23 cellular contexts compared by ENCODE assay signal in genomic region chr18:785242-785641, GRCh38. TPM values are rescaled to one million over a fixed set of nuclear protein-coding genes. Genes with fewer than 3 reads are reported as not detected.
DNase-seq lines count a peak whose midpoint lies in the region; ATAC-seq and TF ChIP-seq lines count a peak whose summit lies in the region.
"Had no signal": no experiment of that assay in that cellular context is flagged by ENCODE, and none has a peak within 500 bp of the region (broad histone marks: within the 10 kb centered on the region; RNA-seq: fewer than 3 reads in every experiment).

No MANE protein-coding gene starts in this region.

- H3K27me3 Mint-ChIP-seq in activated CD8-positive, alpha-beta T cell treated with anti-CD3 and anti-CD28 coated beads, Interleukin-2, amount 10 ng/mL, durations not matched to agents 7 days and 5 days (ENCODE audit: low read depth) = no peaks in the 10 kb centered on the region
- H3K27me3 Mint-ChIP-seq in activated CD8-positive, alpha-beta T cell treated with anti-CD3 and anti-CD28 coated beads for 36 hours = no peaks in the 10 kb centered on the region
- H3K27me3 Mint-ChIP-seq in immature natural killer cell (ENCODE audit: low read depth in 3 of 3) = peaks cover 0 to 4% (median 0%) of the 10 kb centered on the region in 3 donors

- peak; percentile 39 for ATAC-seq in activated CD8-positive, alpha-beta T cell treated with anti-CD3 and anti-CD28 coated beads, Interleukin-2, amount 10 ng/mL, durations not matched to agents 7 days and 5 days
- ATAC-seq in activated CD8-positive, alpha-beta T cell treated with anti-CD3 and anti-CD28 coated beads for 36 hours = no peak
- ATAC-seq in HG03060 (IDR thresholded peaks at IDR 0.05; ENCODE audit: low read depth, unreplicated experiment) (peak; percentile 41), HG03342 (IDR thresholded peaks at IDR 0.05; ENCODE audit: unreplicated experiment) (no peak)
- ATAC-seq: activated T-cell treated with anti-CD3 and anti-CD28 coated beads, Interleukin-2, amount 50 U/mL, for 4 hours; body of pancreas; heart left ventricle; left cardiac atrium had no signal

- H3K4me3 Mint-ChIP-seq in activated CD8-positive, alpha-beta T cell treated with anti-CD3 and anti-CD28 coated beads, Interleukin-2, amount 10 ng/mL, durations not matched to agents 7 days and 5 days = no peak overlapping the region
- no peak overlapping the region for H3K4me3 Mint-ChIP-seq in activated CD8-positive, alpha-beta T cell treated with anti-CD3 and anti-CD28 coated beads for 36 hours
- peak overlapping the region in 3 of 5 donors; percentile 7 to 26 (median 11) for H3K4me3 Mint-ChIP-seq in immature natural killer cell
- H3K4me3 Mint-ChIP-seq: activated T-cell treated with anti-CD3 and anti-CD28 coated beads, Interleukin-2, amount 50 U/mL, for 4 hours; memory B cell had no signal

- H3K36me3 Mint-ChIP-seq in activated CD8-positive, alpha-beta T cell treated with anti-CD3 and anti-CD28 coated beads, Interleukin-2, amount 10 ng/mL, durations not matched to agents 7 days and 5 days (ENCODE audit: low read depth) = peaks cover 11% of the 10 kb centered on the region
- H3K36me3 Mint-ChIP-seq in activated CD8-positive, alpha-beta T cell treated with anti-CD3 and anti-CD28 coated beads for 36 hours (ENCODE audit: low read depth) = no peaks in the 10 kb centered on the region
- no peaks in the 10 kb centered on the region for H3K36me3 Mint-ChIP-seq in immature natural killer cell
- H3K36me3 Mint-ChIP-seq: memory B cell had no signal

- intact Hi-C loops in activated CD8-positive, alpha-beta T cell treated with anti-CD3 and anti-CD28 coated beads for 36 hours (cut with micrococcal nuclease) = no loop called here

- POLR2A ChIA-PET in activated CD8-positive, alpha-beta T cell treated with anti-CD3 and anti-CD28 coated beads, Interleukin-2, amount 10 ng/mL, durations not matched to agents 7 days and 5 days (lab: Charles Lee) = no interaction called here
- POLR2A ChIA-PET in activated CD8-positive, alpha-beta T cell treated with anti-CD3 and anti-CD28 coated beads for 36 hours (lab: Charles Lee) = no interaction called here

- H3K4me1 Mint-ChIP-seq in activated CD8-positive, alpha-beta T cell treated with anti-CD3 and anti-CD28 coated beads, Interleukin-2, amount 10 ng/mL, durations not matched to agents 7 days and 5 days (ENCODE audit: low read depth) = peaks cover 30% of the 10 kb centered on the region
- peaks cover 52% of the 10 kb centered on the region for H3K4me1 Mint-ChIP-seq in activated CD8-positive, alpha-beta T cell treated with anti-CD3 and anti-CD28 coated beads for 36 hours (ENCODE audit: low read depth)
- peaks cover 72 to 85% of the 10 kb centered on the region in 2 donors for H3K4me1 Mint-ChIP-seq in immature natural killer cell
- H3K4me1 Mint-ChIP-seq: memory B cell had no signal

- TF ChIP-seq CTCF in activated CD8-positive, alpha-beta T cell treated with anti-CD3 and anti-CD28 coated beads for 36 hours (IDR thresholded peaks at IDR 0.05) = no peak

- CTCF ChIA-PET in activated CD8-positive, alpha-beta T cell treated with anti-CD3 and anti-CD28 coated beads, Interleukin-2, amount 10 ng/mL, durations not matched to agents 7 days and 5 days (lab: Charles Lee) = interaction anchor here (4.8 kb wide), 1 partner anchor 46 kb away, joined by 25 read pairs; no protein-coding TSS in a partner anchor
- CTCF ChIA-PET in activated CD8-positive, alpha-beta T cell treated with anti-CD3 and anti-CD28 coated beads for 36 hours (lab: Charles Lee) = interaction anchor here (0.5 to 1.6 kb wide), 4 partner anchors 13 to 54 kb away, joined by 3 to 9 read pairs (median 3); no protein-coding TSS in a partner anchor

- no peak overlapping the region for H3K27ac Mint-ChIP-seq in activated CD8-positive, alpha-beta T cell treated with anti-CD3 and anti-CD28 coated beads, Interleukin-2, amount 10 ng/mL, durations not matched to agents 7 days and 5 days
- H3K27ac Mint-ChIP-seq in activated CD8-positive, alpha-beta T cell treated with anti-CD3 and anti-CD28 coated beads for 36 hours = no peak overlapping the region
- peak overlapping the region in 5 of 6 donors; percentile 9 to 62 (median 51) for H3K27ac Mint-ChIP-seq in immature natural killer cell
- H3K27ac Mint-ChIP-seq: memory B cell had no signal

- no peaks in the 10 kb centered on the region for H3K9me3 Mint-ChIP-seq in activated CD8-positive, alpha-beta T cell treated with anti-CD3 and anti-CD28 coated beads, Interleukin-2, amount 10 ng/mL, durations not matched to agents 7 days and 5 days (ENCODE audit: insufficient read depth)
- H3K9me3 Mint-ChIP-seq in activated CD8-positive, alpha-beta T cell treated with anti-CD3 and anti-CD28 coated beads for 36 hours = no peaks in the 10 kb centered on the region
- H3K9me3 Mint-ChIP-seq in immature natural killer cell = no peaks in the 10 kb centered on the region
- H3K9me3 Mint-ChIP-seq: activated T-cell treated with anti-CD3 and anti-CD28 coated beads, Interleukin-2, amount 50 U/mL, for 4 hours; memory B cell had no signal

- no peak for DNase-seq in activated CD8-positive, alpha-beta T cell treated with anti-CD3 and anti-CD28 coated beads, Interleukin-2, amount 10 ng/mL, durations not matched to agents 7 days and 5 days
- no peak for DNase-seq in activated CD8-positive, alpha-beta T cell treated with anti-CD3 and anti-CD28 coated beads for 36 hours
- DNase-seq in SIG-M5 (lab: John Stamatoyannopoulos, UW) = peak; percentile 31
- no peak for DNase-seq in immature natural killer cell
- DNase-seq in activated CD4-positive, alpha-beta T cell treated with anti-CD3 and anti-CD28 coated beads for 1 hour = no peak
- no peak for DNase-seq in pons (ENCODE audit: low spot score)
- DNase-seq: 8988T; activated CD4-positive, CD25-positive, alpha-beta regulatory T cell treated with anti-CD3 and anti-CD28 coated beads, Interleukin-2, amount 50 U/mL, for 72 hours; activated T-cell treated with anti-CD3 and anti-CD28 coated beads, Interleukin-2, amount 50 U/mL, for 4 hours; body of pancreas; cerebellar nuclear complex; DMS153; heart left ventricle; left cardiac atrium; NCI-H1105; NCI-H2029 treated with DMSO at 0.1 percent for 48 hours; NCI-H226; NCI-H774; T1000; transverse colon had no signal

RNA-seq across cellular contexts. Expression of gene YES1, which starts 26.8 kb away (rescaled TPM):
- total RNA-seq in activated CD8-positive, alpha-beta T cell treated with anti-CD3 and anti-CD28 coated beads, Interleukin-2, amount 10 ng/mL, durations not matched to agents 7 days and 5 days = 10 to 100 TPM; 22.6 to 22.8 TPM
- total RNA-seq in activated CD8-positive, alpha-beta T cell treated with anti-CD3 and anti-CD28 coated beads for 36 hours = 10 to 100 TPM; 38.8 to 40.0 TPM
- 10 to 100 TPM in 1 of 3 donors, 1 to 10 TPM in 2; 2.0 to 11.6 (median 7.0) TPM for polyA plus RNA-seq in immature natural killer cell

Comparison
In these comparisons a context has a peak if more than half of its experiments do, and no peak if none do; other contexts are left out.
1. ATAC-seq: peak in activated CD8-positive, alpha-beta T cell treated with anti-CD3 and anti-CD28 coated beads, Interleukin-2, amount 10 ng/mL, durations not matched to agents 7 days and 5 days (single experiment) and HG03060 (single experiment); none in activated CD8-positive, alpha-beta T cell treated with anti-CD3 and anti-CD28 coated beads for 36 hours (single experiment) and HG03342 (single experiment).
2. H3K27ac Mint-ChIP-seq: peak in immature natural killer cell (5 of 6); none in activated CD8-positive, alpha-beta T cell treated with anti-CD3 and anti-CD28 coated beads, Interleukin-2, amount 10 ng/mL, durations not matched to agents 7 days and 5 days (single experiment) and activated CD8-positive, alpha-beta T cell treated with anti-CD3 and anti-CD28 coated beads for 36 hours (single experiment).
3. H3K4me3 Mint-ChIP-seq: peak in immature natural killer cell (3 of 5); none in activated CD8-positive, alpha-beta T cell treated with anti-CD3 and anti-CD28 coated beads, Interleukin-2, amount 10 ng/mL, durations not matched to agents 7 days and 5 days (single experiment) and activated CD8-positive, alpha-beta T cell treated with anti-CD3 and anti-CD28 coated beads for 36 hours (single experiment).